ENCODE assay signal across 1 cellular context in genomic region chr15:99104788-99105515, GRCh38.
A peak's percentile ranks its signal among the peaks of the same experiment; 100 is the strongest.
TF ChIP-seq lines count a peak whose summit lies in the region.

Gene SYNM, plus strand, starts transcription at chr15:99105080. Its CDS starts 120 bp downstream, at chr15:99105200.

TF ChIP-seq in HepG2, 621 proteins besides CTCF, POLR2A, EP300 and RAD21 (continued from another document and continues in another):
- TF ChIP-seq DZIP1 (CRISPR knock-in tag; IDR thresholded peaks at IDR 0.05) (peak; percentile 52), ZSCAN21 (CRISPR knock-in tag; IDR thresholded peaks at IDR 0.05; ENCODE audit: borderline replicate concordance) (peak; percentile 31; the same call in 1 of the 2 replicates), FOXJ3 (CRISPR knock-in tag; IDR thresholded peaks at IDR 0.05; ENCODE audit: borderline replicate concordance) (no peak), TARDBP (CRISPR knock-in tag; IDR thresholded peaks at IDR 0.05) (peak; percentile 70), GATAD1 (CRISPR knock-in tag; IDR thresholded peaks at IDR 0.05) (peak; percentile 32; the same call in 1 of the 2 replicates), ZFP62 (CRISPR knock-in tag; IDR thresholded peaks at IDR 0.05) (no peak), SIX1 (CRISPR knock-in tag; IDR thresholded peaks at IDR 0.05; ENCODE audit: borderline replicate concordance) (no peak), ZNF331 (CRISPR knock-in tag; IDR thresholded peaks at IDR 0.05) (no peak), ZSCAN5A (CRISPR knock-in tag; IDR thresholded peaks at IDR 0.05; ENCODE audit: borderline replicate concordance) (peak; percentile 66; the same call in 1 of the 2 replicates), ZNF280B (CRISPR knock-in tag; IDR thresholded peaks at IDR 0.05; ENCODE audit: borderline replicate concordance) (peak; percentile 49; the same call in 1 of the 2 replicates), MEF2D (CRISPR knock-in tag; IDR thresholded peaks at IDR 0.05) (no peak), ZNF841 (CRISPR knock-in tag; IDR thresholded peaks at IDR 0.05; ENCODE audit: borderline replicate concordance) (no peak), YEATS2 (CRISPR knock-in tag; IDR thresholded peaks at IDR 0.05; ENCODE audit: borderline replicate concordance) (no peak), HNRNPK (IDR thresholded peaks at IDR 0.05; ENCODE audit: low read depth, low read length, poor library complexity, severe bottlenecking) (peak; percentile 33), PRMT3 (CRISPR knock-in tag; IDR thresholded peaks at IDR 0.05; ENCODE audit: borderline replicate concordance, low read depth) (peak; percentile 86; the same call in 1 of the 2 replicates), TAF1 (CRISPR knock-in tag; IDR thresholded peaks at IDR 0.05) (peak; percentile 84), HBP1 (CRISPR knock-in tag; IDR thresholded peaks at IDR 0.05; ENCODE audit: low read depth) (0 out of 2 replicates have a peak, but pooled peaks have one; percentile 50), ZNF850 (CRISPR knock-in tag; conservative IDR thresholded peaks at IDR 0.05) (no peak), KDM6A (CRISPR knock-in tag; IDR thresholded peaks at IDR 0.05; ENCODE audit: low read depth) (no peak), KLF9 (CRISPR knock-in tag; IDR thresholded peaks at IDR 0.05; ENCODE audit: low read depth) (no peak), HIVEP1 (CRISPR knock-in tag; IDR thresholded peaks at IDR 0.05) (no peak), ZSCAN22 (CRISPR knock-in tag; IDR thresholded peaks at IDR 0.05) (0 out of 2 replicates have a peak, but pooled peaks have one; percentile 45), THYN1 (CRISPR knock-in tag; IDR thresholded peaks at IDR 0.05; ENCODE audit: borderline replicate concordance, low read depth) (no peak), REXO4 (CRISPR knock-in tag; IDR thresholded peaks at IDR 0.05; ENCODE audit: borderline replicate concordance) (no peak), TCF7L2 (IDR thresholded peaks at IDR 0.05; ENCODE audit: low read depth, low read length) (no peak), FOSL2 (CRISPR knock-in tag; IDR thresholded peaks at IDR 0.05) (0 out of 2 replicates have a peak, but pooled peaks have one; percentile 8), KMT2A (CRISPR knock-in tag; IDR thresholded peaks at IDR 0.05) (peak; percentile 58; the same call in 1 of the 2 replicates), SYNCRIP (IDR thresholded peaks at IDR 0.05; ENCODE audit: insufficient read depth, low read depth, low read length) (no peak), NCOA2 (CRISPR knock-in tag; IDR thresholded peaks at IDR 0.05) (no peak; the same call in 1 of the 2 replicates), KAT8 (CRISPR knock-in tag; IDR thresholded peaks at IDR 0.05) (0 out of 2 replicates have a peak, but pooled peaks have one; percentile 48), MAFK (conservative IDR thresholded peaks at IDR 0.05 in 1 of 2, IDR thresholded peaks at IDR 0.05 in 1 of 2; ENCODE audit: low read length in 2 of 2) (no peak), ZNF652 (CRISPR knock-in tag; IDR thresholded peaks at IDR 0.05; ENCODE audit: borderline replicate concordance, low read depth) (no peak), U2AF2 (IDR thresholded peaks at IDR 0.05; ENCODE audit: low read depth, low read length) (no peak), SKI (IDR thresholded peaks at IDR 0.05; ENCODE audit: partially characterized antibody) (peak; percentile 95), TBP (CRISPR knock-in tag; IDR thresholded peaks at IDR 0.05) (no peak), NFYB (CRISPR knock-in tag; IDR thresholded peaks at IDR 0.05) (peak; percentile 71), AFF4 (CRISPR knock-in tag; IDR thresholded peaks at IDR 0.05) (no peak), ZNF138 (CRISPR knock-in tag; IDR thresholded peaks at IDR 0.05; ENCODE audit: low read depth) (peak; percentile 72; the same call in 1 of the 2 replicates), KDM2A (CRISPR knock-in tag; IDR thresholded peaks at IDR 0.05; ENCODE audit: borderline replicate concordance, low read depth) (peak; percentile 85), ZNF24 (IDR thresholded peaks at IDR 0.05) (no peak), EEA1 (CRISPR knock-in tag; IDR thresholded peaks at IDR 0.05; ENCODE audit: borderline replicate concordance) (0 out of 2 replicates have a peak, but pooled peaks have one; percentile 81), NONO (IDR thresholded peaks at IDR 0.05) (no peak), NONO (CRISPR knock-in tag; conservative IDR thresholded peaks at IDR 0.05) (0 out of 2 replicates have a peak, but pooled peaks have one; percentile 23), PRDM4 (CRISPR knock-in tag; IDR thresholded peaks at IDR 0.05; ENCODE audit: borderline replicate concordance) (no peak), ZC3H13 (CRISPR knock-in tag; IDR thresholded peaks at IDR 0.05) (no peak), THAP11 (CRISPR knock-in tag; IDR thresholded peaks at IDR 0.05) (peak; percentile 37; the same call in 1 of the 2 replicates), CHD4 (IDR thresholded peaks at IDR 0.05; ENCODE audit: borderline replicate concordance, low read length) (no peak), BRCA1 (CRISPR knock-in tag; IDR thresholded peaks at IDR 0.05) (no peak), TAF15 (IDR thresholded peaks at IDR 0.05; ENCODE audit: low read depth, low read length, poor library complexity, severe bottlenecking) (no peak), NR2F2 (IDR thresholded peaks at IDR 0.05; ENCODE audit: borderline replicate concordance, low read depth) (no peak), AGO1 (IDR thresholded peaks at IDR 0.05; ENCODE audit: low read depth, low read length, poor library complexity, severe bottlenecking) (peak; percentile 41), ZSCAN25 (CRISPR knock-in tag; IDR thresholded peaks at IDR 0.05) (no peak), ZBTB10 (CRISPR knock-in tag; IDR thresholded peaks at IDR 0.05; ENCODE audit: borderline replicate concordance) (0 out of 2 replicates have a peak, but pooled peaks have one; percentile 23), CENPT (CRISPR knock-in tag; IDR thresholded peaks at IDR 0.05; ENCODE audit: low read depth) (no peak), IKZF1 (IDR thresholded peaks at IDR 0.05) (no peak), PHF20 (CRISPR knock-in tag; IDR thresholded peaks at IDR 0.05) (0 out of 2 replicates have a peak, but pooled peaks have one; percentile 29)
